Comparison of ENCODE assay signal across 29 cellular contexts in the genomic region with DNA sequence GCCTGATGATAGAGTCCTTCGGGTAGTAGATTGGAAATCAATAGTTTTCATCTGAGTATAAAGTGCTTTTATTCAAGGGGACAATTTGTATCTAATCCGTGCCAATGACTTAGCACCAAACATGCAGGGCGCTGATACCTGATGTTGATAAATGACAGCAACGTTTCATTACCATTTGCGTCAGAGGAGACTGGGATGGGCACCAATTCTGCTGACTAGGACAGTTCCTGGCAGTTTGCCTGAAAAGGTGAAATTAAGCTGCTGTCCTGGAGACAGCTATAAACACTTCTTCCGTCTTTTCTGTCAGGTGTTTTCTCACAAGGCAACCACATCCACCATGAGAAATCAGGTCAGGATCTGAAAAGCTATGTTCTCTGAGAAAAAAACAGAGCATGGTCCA.
"Had no signal": no experiment of that assay in that cellular context is flagged by ENCODE, and none has a peak within 500 bp of the region (broad histone marks: within the 10 kb centered on the region; RNA-seq: fewer than 3 reads in every experiment).

No MANE protein-coding gene starts in this region.

- H3K27ac ChIP-seq: ascending aorta, brain microvascular endothelial cell, coronary artery, dorsolateral prefrontal cortex, right atrium auricular region, spleen, suprapubic skin, tibial artery, upper lobe of right lung, WERI-Rb-1 had no signal

- H3K36me3 Mint-ChIP-seq: activated CD4-positive, alpha-beta memory T cell treated with anti-CD3 and anti-CD28 coated beads for 36 hours; activated naive CD4-positive, alpha-beta T cell treated with anti-CD3 and anti-CD28 coated beads, Interleukin-2, amount 10 ng/mL, durations not matched to agents 7 days and 5 days; activated naive CD8-positive, alpha-beta T cell treated with anti-CD3 and anti-CD28 coated beads, Interleukin-2, amount 10 ng/mL, durations not matched to agents 7 days and 5 days; mesothelial cell of epicardium; naive B cell had no signal

- H3K36me3 ChIP-seq: ascending aorta, brain microvascular endothelial cell, right atrium auricular region, spleen, suprapubic skin, tibial artery, upper lobe of right lung, WERI-Rb-1 had no signal

- H3K4me1 Mint-ChIP-seq: activated naive CD4-positive, alpha-beta T cell treated with anti-CD3 and anti-CD28 coated beads, Interleukin-2, amount 10 ng/mL, durations not matched to agents 7 days and 5 days; activated naive CD8-positive, alpha-beta T cell treated with anti-CD3 and anti-CD28 coated beads, Interleukin-2, amount 10 ng/mL, durations not matched to agents 7 days and 5 days; mesothelial cell of epicardium; naive B cell; neural crest cell had no signal

- DNase-seq: activated CD4-positive, alpha-beta memory T cell treated with anti-CD3 and anti-CD28 coated beads for 36 hours; activated CD4-positive, alpha-beta T cell treated with anti-CD3 and anti-CD28 coated beads for 48 hours; activated CD8-positive, alpha-beta memory T cell treated with anti-CD3 and anti-CD28 coated beads, Interleukin-2, amount 50 U/mL, for 4 hours; activated gamma-delta T cell; activated naive CD4-positive, alpha-beta T cell treated with anti-CD3 and anti-CD28 coated beads, Interleukin-2, amount 10 ng/mL, durations not matched to agents 7 days and 5 days; activated naive CD8-positive, alpha-beta T cell treated with anti-CD3 and anti-CD28 coated beads, Interleukin-2, amount 10 ng/mL, durations not matched to agents 7 days and 5 days; activated T-cell treated with anti-CD3 and anti-CD28 coated beads, Interleukin-2, amount 50 U/mL, for 1 hour; brain microvascular endothelial cell; dorsolateral prefrontal cortex; effector memory CD4-positive, alpha-beta T cell; foreskin fibroblast; head of caudate nucleus; hippocampal formation; kidney; left colon; naive B cell; spleen; stimulated activated naive CD4-positive, alpha-beta T cell; T1000; tibial artery; upper lobe of right lung; WERI-Rb-1 had no signal

- H3K9me3 ChIP-seq: ascending aorta, right atrium auricular region, spleen, suprapubic skin, tibial artery, upper lobe of right lung had no signal

- H3K27me3 Mint-ChIP-seq: activated CD4-positive, alpha-beta memory T cell treated with anti-CD3 and anti-CD28 coated beads for 36 hours; activated naive CD4-positive, alpha-beta T cell treated with anti-CD3 and anti-CD28 coated beads, Interleukin-2, amount 10 ng/mL, durations not matched to agents 7 days and 5 days; activated naive CD8-positive, alpha-beta T cell treated with anti-CD3 and anti-CD28 coated beads, Interleukin-2, amount 10 ng/mL, durations not matched to agents 7 days and 5 days had no signal

- H3K4me3 Mint-ChIP-seq: activated CD4-positive, alpha-beta memory T cell treated with anti-CD3 and anti-CD28 coated beads for 36 hours; activated naive CD4-positive, alpha-beta T cell treated with anti-CD3 and anti-CD28 coated beads, Interleukin-2, amount 10 ng/mL, durations not matched to agents 7 days and 5 days; activated naive CD8-positive, alpha-beta T cell treated with anti-CD3 and anti-CD28 coated beads, Interleukin-2, amount 10 ng/mL, durations not matched to agents 7 days and 5 days; mesothelial cell of epicardium; naive B cell; neural crest cell had no signal

- H3K4me3 ChIP-seq: ascending aorta, coronary artery, dorsolateral prefrontal cortex, right atrium auricular region, spleen, suprapubic skin, tibial artery, upper lobe of right lung had no signal

- H3K9me3 Mint-ChIP-seq: neural crest cell had no signal

- FAIRE-seq: kidney had no signal

- H3K27me3 ChIP-seq: ascending aorta, brain microvascular endothelial cell, right atrium auricular region, tibial artery, upper lobe of right lung had no signal

- H3K4me1 ChIP-seq: ascending aorta, right atrium auricular region, spleen, suprapubic skin, tibial artery, upper lobe of right lung had no signal

- ATAC-seq: activated CD4-positive, CD25-positive, alpha-beta regulatory T cell treated with anti-CD3 and anti-CD28 coated beads, Interleukin-2, amount 50 U/mL, for 24 hours; left colon; upper lobe of right lung had no signal
